Comparison of ENCODE assay signal across 8 cellular contexts in the genomic region with DNA sequence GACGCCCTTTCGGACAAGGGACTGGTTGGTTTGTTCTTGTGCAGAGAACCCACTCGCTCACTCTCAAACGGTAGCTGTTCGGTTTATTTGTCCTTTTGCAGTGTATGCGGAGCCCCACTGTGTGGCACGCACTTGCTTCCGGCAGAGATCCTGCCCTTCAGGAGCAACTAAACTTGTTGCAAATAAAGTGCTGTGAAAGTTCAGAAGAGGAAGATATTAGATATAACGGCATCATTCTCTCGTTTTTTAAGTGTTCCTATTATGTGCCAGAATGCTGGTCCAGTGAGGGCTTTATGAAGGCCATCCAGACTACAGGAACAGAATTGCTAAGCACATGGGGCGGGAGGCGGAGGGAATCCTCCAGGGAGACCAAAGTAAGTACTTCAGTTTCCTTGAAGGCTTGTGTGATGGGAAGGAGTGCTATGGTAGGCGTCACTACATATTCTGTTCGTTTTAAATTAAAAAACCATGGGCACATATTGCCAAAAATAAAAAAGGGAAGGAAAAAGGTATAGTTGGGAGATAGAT. TPM values are rescaled to one million over a fixed set of nuclear protein-coding genes. Genes with fewer than 3 reads are reported as not detected.
DNase-seq lines count a peak whose midpoint lies in the region; ATAC-seq lines count a peak whose summit lies in the region.

No MANE protein-coding gene starts in this region.

- H3K4me1 ChIP-seq in endocrine pancreas (ENCODE audit: control insufficient read depth, insufficient read depth, low read length) (peaks cover 16% of the 10 kb centered on the region), muscle layer of colon (ENCODE audit: insufficient read depth, low read length) (peaks cover 21% of the 10 kb centered on the region)

- H3K9ac ChIP-seq in endocrine pancreas (ENCODE audit: control insufficient read depth, insufficient read depth, low read length) (peak overlapping the region; percentile 97), muscle layer of colon (ENCODE audit: low read length) (peak overlapping the region; percentile 69)

- no peaks in the 10 kb centered on the region for H3K9me3 ChIP-seq in endocrine pancreas (ENCODE audit: control insufficient read depth, low read length)
- no peaks in the 10 kb centered on the region for H3K9me3 ChIP-seq in muscle layer of colon (ENCODE audit: low read length)

- H3K36me3 ChIP-seq in endocrine pancreas (ENCODE audit: control insufficient read depth, insufficient read depth, low read length) (no peaks in the 10 kb centered on the region), muscle layer of colon (ENCODE audit: insufficient read depth, low read length) (peaks cover 23% of the 10 kb centered on the region)

- H3K27me3 ChIP-seq in endocrine pancreas (ENCODE audit: control insufficient read depth, insufficient read depth, low read length) (no peaks in the 10 kb centered on the region), muscle layer of colon (ENCODE audit: control insufficient read depth in 1 of 2, insufficient read depth in 2 of 2, low read length in 2 of 2) (no peaks in the 10 kb centered on the region)

- H3K27ac ChIP-seq in muscle layer of colon (ENCODE audit: low read depth, low read length) = peak overlapping the region; percentile 92

- DNase-seq in DMS 273 treated with DMSO at 0.1 percent for 48 hours (lab: John Stamatoyannopoulos, UW) (peak; percentile 45), SK-MEL-5 (ENCODE audit: low read depth, low spot score) (peak; percentile 44), A172 (ENCODE audit: low spot score) (no peak), NCI-H1694 (lab: John Stamatoyannopoulos, UW) (no peak)

- peak; percentile 50 for ATAC-seq in GM19328 (IDR thresholded peaks at IDR 0.05; ENCODE audit: unreplicated experiment)
- peak; percentile 38 for ATAC-seq in HG03196 (IDR thresholded peaks at IDR 0.05; ENCODE audit: unreplicated experiment)

- in situ Hi-C loops in SK-MEL-5 (cut with HindIII; ENCODE audit: low pct_unique_long_range_greater_than_20kb, low sequenced_read_pairs) = no loop called here

- peak overlapping the region; percentile 90 for H3K4me3 ChIP-seq in endocrine pancreas (ENCODE audit: control insufficient read depth, insufficient read depth, low read length)
- H3K4me3 ChIP-seq in muscle layer of colon (ENCODE audit: low read depth in 1 of 2, low read length in 2 of 2) = peak overlapping the region; percentile 97 to 100

RNA-seq across cellular contexts. Expression of a gene that starts 0.5 kb away (rescaled TPM):
- 11.3 and 14.3 TPM in 2 replicates for total RNA-seq in SK-MEL-5 (2014; rRNA removed; shearing (Covaris generic))
- 27.4 and 38.3 TPM in 2 replicates for polyA plus RNA-seq in SK-MEL-5 (2015; cell fraction: cytosol; rRNA removed)
- polyA plus RNA-seq in SK-MEL-5 (2015; cell fraction: nucleus; rRNA removed) = 11.7 and 18.6 TPM in 2 replicates
- 63.0 and 72.1 TPM in 2 replicates for total RNA-seq in A172 (2014; rRNA removed; shearing (Covaris generic))

RNA-seq across cellular contexts. Expression of a gene that starts 43.1 kb away (rescaled TPM):
- total RNA-seq in SK-MEL-5 (2014; rRNA removed; shearing (Covaris generic)) = 26.3 and 27.3 TPM in 2 replicates
- 16.8 and 22.2 TPM in 2 replicates for polyA plus RNA-seq in SK-MEL-5 (2015; cell fraction: cytosol; rRNA removed)
- polyA plus RNA-seq in SK-MEL-5 (2015; cell fraction: nucleus; rRNA removed) = 24.8 and 28.1 TPM in 2 replicates
- total RNA-seq in A172 (2014; rRNA removed; shearing (Covaris generic)) = 44.8 and 51.1 TPM in 2 replicates

Comparison
In these comparisons a context has a peak if more than half of its experiments do, and no peak if none do; other contexts are left out.
1. DNase-seq: peak in DMS 273 treated with DMSO at 0.1 percent for 48 hours (single experiment) and SK-MEL-5 (single experiment); none in A172 (single experiment) and NCI-H1694 (single experiment).